11 cellular contexts compared by ENCODE assay signal in genomic region chr14:74942608-74943007, GRCh38. TPM values are rescaled to one million over a fixed set of nuclear protein-coding genes. Genes with fewer than 3 reads are reported as not detected.
DNase-seq lines count a peak whose midpoint lies in the region; ATAC-seq and TF ChIP-seq lines count a peak whose summit lies in the region.
"Had no signal": no experiment of that assay in that cellular context is flagged by ENCODE, and none has a peak within 500 bp of the region (broad histone marks: within the 10 kb centered on the region; RNA-seq: fewer than 3 reads in every experiment).

No MANE protein-coding gene starts in this region.

- peak overlapping the region; percentile 51; the same call in 1 of the 2 replicates for H2AFZ ChIP-seq in Loucy (ENCODE audit: low read length)

- no peak overlapping the region for H3K4me2 ChIP-seq in Loucy (ENCODE audit: low read depth, low read length, poor library complexity, severe bottlenecking)

- DNase-seq in activated effector memory CD4-positive, alpha-beta T cell treated with anti-CD3 and anti-CD28 coated beads, Interleukin-2, amount 50 U/mL, for 16 hours = peak; percentile 72
- DNase-seq in activated effector memory CD4-positive, alpha-beta T cell treated with Interleukin-2 at 50 U/mL for 16 hours = no peak
- DNase-seq in substantia nigra (lab: John Stamatoyannopoulos, UW) (no peak), UCSD-AML1 (lab: John Stamatoyannopoulos, UW; ENCODE audit: unreplicated experiment) (no peak), foreskin melanocyte (no peak)
- DNase-seq: colonic mucosa, NCI-H226 had no signal

- H3K36me3 ChIP-seq in Loucy (ENCODE audit: insufficient read depth, low read length) = no peaks in the 10 kb centered on the region
- H3K36me3 ChIP-seq in esophagus (ENCODE audit: control insufficient read depth in 2 of 2, insufficient read depth in 2 of 2, low read length in 1 of 2) = no peaks in the 10 kb centered on the region
- H3K36me3 ChIP-seq: colonic mucosa had no signal

- peak overlapping the region; percentile 66 to 74 for H3K27ac ChIP-seq in esophagus (ENCODE audit: low read depth in 2 of 2, low read length in 1 of 2)
- H3K27ac ChIP-seq in substantia nigra (ENCODE audit: low read depth, low read length, poor library complexity, severe bottlenecking) = peak overlapping the region; percentile 79
- H3K27ac ChIP-seq: VCaP had no signal

- H4K20me1 ChIP-seq in Loucy (ENCODE audit: insufficient read depth, low read length, poor library complexity, severe bottlenecking) = no peaks in the 10 kb centered on the region

- peaks cover 12% of the 10 kb centered on the region for H3K4me1 ChIP-seq in Loucy (ENCODE audit: insufficient read depth, low read length, poor library complexity, severe bottlenecking)
- H3K4me1 ChIP-seq in esophagus (ENCODE audit: control insufficient read depth in 2 of 2, insufficient read depth in 2 of 2, low read length in 1 of 2) = peaks cover 3 to 22% of the 10 kb centered on the region in 2 donors

- no peak for ATAC-seq in HG02852 (IDR thresholded peaks at IDR 0.05; ENCODE audit: unreplicated experiment)

- H3K9me2 ChIP-seq in Loucy (replicated peaks; ENCODE audit: low read depth, low read length) = no peaks in the 10 kb centered on the region

- no peak overlapping the region for H3K9ac ChIP-seq in Loucy (ENCODE audit: low read depth, low read length, poor library complexity, severe bottlenecking)

- H3K79me2 ChIP-seq in Loucy (ENCODE audit: insufficient read depth, low read length) = no peaks in the 10 kb centered on the region

- no peaks in the 10 kb centered on the region for H3F3A ChIP-seq in Loucy (ENCODE audit: low read depth)

- no peak for TF ChIP-seq CTCF in Loucy (conservative IDR thresholded peaks at IDR 0.05; ENCODE audit: low read length)

- H3K9me3 ChIP-seq in Loucy (ENCODE audit: insufficient read depth, low read depth, low read length) = no peaks in the 10 kb centered on the region
- no peaks in the 10 kb centered on the region for H3K9me3 ChIP-seq in esophagus (ENCODE audit: control insufficient read depth in 2 of 2, insufficient read depth in 1 of 2, low read depth in 1 of 2, low read length in 1 of 2)
- H3K9me3 ChIP-seq: colonic mucosa had no signal

- H3K27me3 ChIP-seq in Loucy (ENCODE audit: insufficient read depth, low read length, poor library complexity, severe bottlenecking) = no peaks in the 10 kb centered on the region
- no peaks in the 10 kb centered on the region for H3K27me3 ChIP-seq in esophagus (ENCODE audit: control insufficient read depth in 1 of 2, insufficient read depth in 2 of 2, low read length in 2 of 2)
- H3K27me3 ChIP-seq: colonic mucosa had no signal

- 86 to 87% methylated on average over 11 of the region's 11 CpGs for WGBS in esophagus, 2 donors

- no peak overlapping the region for H3K4me3 ChIP-seq in Loucy (ENCODE audit: low read length, poor library complexity, severe bottlenecking)
- no peak overlapping the region for H3K4me3 ChIP-seq in esophagus (ENCODE audit: low read depth in 1 of 2, low read length in 2 of 2)
- H3K4me3 ChIP-seq: colonic mucosa had no signal

RNA-seq across cellular contexts. Expression of gene PGF, which starts 12.8 kb away (rescaled TPM):
- polyA plus RNA-seq in esophagus = 1 to 10 TPM; 2.4 to 2.5 TPM

RNA-seq across cellular contexts. Expression of gene RPS6KL1, which starts 19.5 kb away (rescaled TPM):
- 1 to 10 TPM; 2.8 to 3.0 TPM for polyA plus RNA-seq in esophagus
